1 cellular context compared by ENCODE assay signal in the genomic region with DNA sequence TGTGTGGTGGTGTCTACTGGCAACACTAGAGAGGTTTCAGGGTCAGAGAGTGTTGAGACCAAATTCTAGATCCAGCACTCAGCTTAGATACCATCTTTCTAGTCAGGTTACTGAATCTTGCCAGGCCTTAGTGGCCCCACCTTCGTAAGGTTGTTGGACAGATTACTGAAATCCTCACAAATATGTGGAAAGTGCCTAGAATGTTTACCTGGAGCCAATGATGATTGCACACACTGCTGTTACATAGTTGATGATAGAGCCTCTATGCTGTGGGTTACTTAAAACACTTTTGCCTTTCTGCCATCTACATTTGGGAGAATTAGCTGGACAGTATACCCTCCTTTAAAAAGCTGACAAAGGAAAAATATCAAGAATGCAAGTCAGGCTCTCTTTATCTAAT.
A peak's percentile ranks its signal among the peaks of the same experiment; 100 is the strongest.
TF ChIP-seq lines count a peak whose summit lies in the region.

No MANE protein-coding gene starts in this region.

TF ChIP-seq in K562, 482 proteins besides CTCF, POLR2A, EP300 and RAD21:
- TF ChIP-seq ATF4 (CRISPR knock-in tag; IDR thresholded peaks at IDR 0.05): no peak
- 0 out of 2 replicates have a peak, but pooled peaks have one; percentile 2 for TF ChIP-seq ZNF316 (IDR thresholded peaks at IDR 0.05)
